7 cellular contexts compared by ENCODE assay signal in genomic region chr22:42270512-42271190, GRCh38. TPM values are rescaled to one million over a fixed set of nuclear protein-coding genes. Genes with fewer than 3 reads are reported as not detected.
DNase-seq lines count a peak whose midpoint lies in the region; ATAC-seq, FAIRE-seq and TF ChIP-seq lines count a peak whose summit lies in the region.

Gene TCF20 (minus strand): TSS chr22:42270653. CDS start chr22:42215305, 55,348 bp downstream.

- DNase-seq in GM18507 (ENCODE audit: extremely low spot score, insufficient read length, low read depth) = peak; percentile 87
- DNase-seq in NCI-H2029 treated with DMSO at 0.1 percent for 48 hours (lab: John Stamatoyannopoulos, UW) = peak; percentile 39
- DNase-seq in mammary epithelial cell = peak; percentile 70
- DNase-seq in immature natural killer cell = peak; percentile 81 to 85 (median 83)
- DNase-seq in smooth muscle cell (lab: John Stamatoyannopoulos, UW; ENCODE audit: unreplicated experiment) = peak; percentile 32

- H3F3A ChIP-seq in smooth muscle cell (ENCODE audit: low read depth) = peaks cover 4% of the 10 kb centered on the region

- no peaks in the 10 kb centered on the region for H3K36me3 ChIP-seq in mammary epithelial cell (ENCODE audit: insufficient read depth, low read length)
- no peaks in the 10 kb centered on the region for H3K36me3 ChIP-seq in smooth muscle cell (ENCODE audit: low read depth)

- H3K9me3 Mint-ChIP-seq in immature natural killer cell = no peaks in the 10 kb centered on the region

- TF ChIP-seq CTCF in WI38 (IDR thresholded peaks at IDR 0.05; ENCODE audit: low read depth, low read length) (no peak), mammary epithelial cell (conservative IDR thresholded peaks at IDR 0.05 in 1 of 2, IDR thresholded peaks at IDR 0.05 in 1 of 2; ENCODE audit: extremely low read depth in 1 of 2, insufficient read depth in 1 of 2, low read depth in 1 of 2, low read length in 2 of 2) (peak in 1 of 2 donors; percentile 6), smooth muscle cell (IDR thresholded peaks at IDR 0.05; ENCODE audit: borderline replicate concordance, insufficient read depth, poor library complexity, severe bottlenecking) (no peak)

- no peaks in the 10 kb centered on the region for H3K36me3 Mint-ChIP-seq in immature natural killer cell

- H2AFZ ChIP-seq in mammary epithelial cell (ENCODE audit: low read depth, low read length) (peak within 1 kb of the TSS; percentile 86), smooth muscle cell (ENCODE audit: low read depth) (peak within 1 kb of the TSS; percentile 82)

- H4K20me1 ChIP-seq in mammary epithelial cell (ENCODE audit: insufficient read depth, low read length) = no peaks in the 10 kb centered on the region
- H4K20me1 ChIP-seq in smooth muscle cell (ENCODE audit: low read depth) = peaks cover 45% of the 10 kb centered on the region

- H3K4me2 ChIP-seq in mammary epithelial cell (ENCODE audit: insufficient read depth, low read depth, low read length) (peak within 1 kb of the TSS; percentile 87), smooth muscle cell (peak within 1 kb of the TSS; percentile 95)

- H3K9me3 ChIP-seq in mammary epithelial cell (replicated peaks; ENCODE audit: insufficient read depth, low read length) (no peaks in the 10 kb centered on the region), smooth muscle cell (replicated peaks; ENCODE audit: low read depth) (no peaks in the 10 kb centered on the region)

- dilution Hi-C loops in mammary epithelial cell (cut with HindIII; ENCODE audit: low sequenced_read_pairs) = no loop called here

- intact Hi-C loops in mammary epithelial cell (cut with micrococcal nuclease) = loop anchor here (2.0 kb wide), 1 partner anchor 102 kb away; no protein-coding TSS in a partner anchor

- WGBS in mammary epithelial cell (ENCODE audit: low coverage, missing lambda C conversion rate) = 2% methylated on average over 12 of the region's 90 CpGs
- WGBS in smooth muscle cell (ENCODE audit: low lambda C conversion rate) = 18% methylated on average over 54 of the region's 90 CpGs

- H3K79me2 ChIP-seq in mammary epithelial cell (ENCODE audit: insufficient read depth, low read length) (peaks cover 57% of the 10 kb centered on the region), smooth muscle cell (ENCODE audit: low read depth) (peaks cover 42% of the 10 kb centered on the region)

- peak within 1 kb of the TSS; percentile 88 to 95 (median 92) for H3K4me3 Mint-ChIP-seq in immature natural killer cell

- H3K27ac ChIP-seq in mammary epithelial cell (ENCODE audit: insufficient read depth, low read depth, low read length) (peak within 1 kb of the TSS; percentile 78), smooth muscle cell (ENCODE audit: low read depth) (peak within 1 kb of the TSS; percentile 30)

- H3K4me3 ChIP-seq in WI38 (ENCODE audit: low read depth, low read length) (peak within 1 kb of the TSS; percentile 91), mammary epithelial cell (replicated peaks in 1 of 3; ENCODE audit: insufficient read depth in 1 of 3, low read depth in 2 of 3, low read length in 3 of 3) (peak within 1 kb of the TSS; percentile 82 to 97 (median 89)), smooth muscle cell (peak within 1 kb of the TSS; percentile 89)

- BruUV-seq in mammary epithelial cell (replicated peaks; lab: Mats Ljungman, UMichigan) = no TSS peak

- in situ Hi-C loops in mammary epithelial cell (cut with MboI; ENCODE audit: low sequenced_read_pairs in 2 of 2) = no loop called here

- CTCF ChIA-PET in mammary epithelial cell (lab: Charles Lee; ENCODE audit: low non-redundant PET) = no interaction called here

- H3K27me3 ChIP-seq in mammary epithelial cell (ENCODE audit: insufficient read depth, low read length) (no peaks in the 10 kb centered on the region), smooth muscle cell (ENCODE audit: low read depth) (no peaks in the 10 kb centered on the region)

- H3K4me1 ChIP-seq in mammary epithelial cell (ENCODE audit: insufficient read depth, low read length) (peaks cover 16% of the 10 kb centered on the region), smooth muscle cell (ENCODE audit: low read depth) (peaks cover 20% of the 10 kb centered on the region)

- ATAC-seq in HG02840 (IDR thresholded peaks at IDR 0.05; ENCODE audit: low FRiP score, unreplicated experiment) = peak; percentile 54

- peaks cover 2 to 7% (median 3%) of the 10 kb centered on the region in 3 donors for H3K27me3 Mint-ChIP-seq in immature natural killer cell (ENCODE audit: low read depth in 3 of 3)

- peak within 1 kb of the TSS; percentile 82 for H3K9ac ChIP-seq in mammary epithelial cell (ENCODE audit: insufficient read depth, low read length)
- peak within 1 kb of the TSS; percentile 76 for H3K9ac ChIP-seq in smooth muscle cell (ENCODE audit: low read depth)

- FAIRE-seq in GM18507 (lab: Jason Lieb, UNC) = peak; percentile 63

- H3K4me1 Mint-ChIP-seq in immature natural killer cell = peaks cover 21 to 27% of the 10 kb centered on the region in 2 donors

- peak within 1 kb of the TSS; percentile 85 to 93 (median 88) for H3K27ac Mint-ChIP-seq in immature natural killer cell

RNA-seq across cellular contexts. Expression of gene TCF20, which starts in this region (rescaled TPM):
- total RNA-seq in mammary epithelial cell (10 to 100 TPM; 49.2 to 62.5 TPM), smooth muscle cell (23.3 and 26.8 TPM in 2 replicates)
- polyA plus RNA-seq in mammary epithelial cell (26.0 TPM), immature natural killer cell (1 to 10 TPM in 2 of 3 donors, under 1 TPM in 1; 0.12 to 2.4 (median 1.4) TPM), smooth muscle cell (3.4 and 3.7 TPM in 2 replicates)
- polyA minus RNA-seq in mammary epithelial cell = 64.9 TPM

Comparison
In these comparisons a context has a peak if more than half of its experiments do, and no peak if none do; other contexts are left out.
1. Peak in every context shown above with its lines: DNase-seq, ATAC-seq, H3K4me3 ChIP-seq and H3K27ac ChIP-seq.
2. DNase-seq: peak in every context shown above with its lines; median percentile 87 in GM18507; 83 in immature natural killer cell; 70 in mammary epithelial cell; 39 in NCI-H2029 treated with DMSO at 0.1 percent for 48 hours; 32 in smooth muscle cell.